In genomic region chr17:44130693-44131349, GRCh38 we compare ENCODE assay signal across 34 cellular contexts. TPM values are rescaled to one million over a fixed set of nuclear protein-coding genes. Genes with fewer than 3 reads are reported as not detected.
"Had no signal": no experiment of that assay in that cellular context is flagged by ENCODE, and none has a peak within 500 bp of the region (broad histone marks: within the 10 kb centered on the region; RNA-seq: fewer than 3 reads in every experiment).

No MANE protein-coding gene starts in this region.

- H3K4me3 ChIP-seq: heart right ventricle, left lung, lower lobe of right lung, ovary, prostate gland, sigmoid colon, smooth muscle cell, stomach, thyroid gland, upper lobe of left lung, vagina had no signal

- DNase-seq: activated CD4-positive, alpha-beta T cell treated with anti-CD3 and anti-CD28 coated beads, Interleukin-2, amount 50 U/mL, for 1 hour; activated CD4-positive, CD25-positive, alpha-beta regulatory T cell treated with anti-CD3 and anti-CD28 coated beads, Interleukin-2, amount 50 U/mL, for 72 hours; activated CD8-positive, alpha-beta memory T cell treated with anti-CD3 and anti-CD28 coated beads, Interleukin-2, amount 10 ng/mL, durations not matched to agents 7 days and 5 days; activated CD8-positive, alpha-beta T cell treated with anti-CD3 and anti-CD28 coated beads for 36 hours; activated T-cell treated with anti-CD3 and anti-CD28 coated beads, Interleukin-2, amount 50 U/mL, for 48 hours; endodermal cell; foreskin keratinocyte; heart right ventricle; kidney glomerular epithelial cell; lower lobe of right lung; mesenchymal stem cell; natural killer cell; ovary; retina; sigmoid colon; stimulated activated CD4-positive, alpha-beta T cell treated with anti-CD3 and anti-CD28 coated beads, Interleukin-1b, Interleukin-23, amount 100 ng/mL, for 48 hours; stimulated activated naive B cell treated with anti-CD40 and anti-IgM and Interleukin-4, amounts not matched to agents 10 μg/mL and 1 μg/mL and 100 μg/mL, for 72 hours; stomach; T-helper 17 cell; T1000; thyroid gland; upper lobe of left lung; WERI-Rb-1 had no signal

- H3K4me1 ChIP-seq: left lung, lower lobe of right lung, prostate gland, sigmoid colon, stomach, thyroid gland, upper lobe of left lung, vagina had no signal

- H3K4me1 Mint-ChIP-seq: central memory CD8-positive, alpha-beta T cell; endodermal cell; natural killer cell; T-helper 17 cell had no signal

- H3K36me3 ChIP-seq: heart right ventricle, left lung, lower lobe of right lung, neutrophil, ovary, prostate gland, sigmoid colon, stomach, thyroid gland, upper lobe of left lung, vagina, WERI-Rb-1 had no signal

- H3K4me2 ChIP-seq: smooth muscle cell had no signal

- H3K27me3 Mint-ChIP-seq: activated CD8-positive, alpha-beta T cell treated with anti-CD3 and anti-CD28 coated beads for 36 hours; dendritic cell treated with granulocyte-macrophage colony-stimulating factor and Interleukin-4, amounts not matched to agents 40 ng/mL and 50 ng/mL, for 4 days; stimulated activated naive B cell treated with anti-CD40 and anti-IgM and Interleukin-4, amounts not matched to agents 10 μg/mL and 1 μg/mL and 100 μg/mL, for 72 hours; T-helper 17 cell had no signal

- H3K9me3 ChIP-seq: heart right ventricle, left lung, lower lobe of right lung, neutrophil, ovary, prostate gland, sigmoid colon, stomach, thyroid gland, upper lobe of left lung, vagina had no signal

- H3K27me3 ChIP-seq: foreskin keratinocyte, heart right ventricle, left lung, neutrophil, ovary, sigmoid colon, stomach, thyroid gland, upper lobe of left lung, vagina had no signal

- FAIRE-seq: bronchial epithelial cell had no signal

- H3K36me3 Mint-ChIP-seq: activated CD8-positive, alpha-beta memory T cell treated with anti-CD3 and anti-CD28 coated beads, Interleukin-2, amount 10 ng/mL, durations not matched to agents 7 days and 5 days; activated naive CD4-positive, alpha-beta T cell treated with anti-CD3 and anti-CD28 coated beads, Interleukin-2, amount 50 U/mL, for 72 hours; natural killer cell; stimulated activated naive B cell treated with anti-CD40 and anti-IgM and Interleukin-4, amounts not matched to agents 10 μg/mL and 1 μg/mL and 100 μg/mL, for 72 hours had no signal

- ATAC-seq: activated CD8-positive, alpha-beta memory T cell treated with anti-CD3 and anti-CD28 coated beads, Interleukin-2, amount 10 ng/mL, durations not matched to agents 7 days and 5 days; activated CD8-positive, alpha-beta T cell treated with anti-CD3 and anti-CD28 coated beads for 36 hours; activated naive CD4-positive, alpha-beta T cell treated with anti-CD3 and anti-CD28 coated beads, Interleukin-2, amount 50 U/mL, for 72 hours; esophagus mucosa; foreskin keratinocyte; heart right ventricle; left lung; lower lobe of right lung; natural killer cell; stimulated activated naive B cell treated with anti-CD40 and anti-IgM and Interleukin-4, amounts not matched to agents 10 μg/mL and 1 μg/mL and 100 μg/mL, for 72 hours; T-helper 17 cell had no signal

- H3K27ac ChIP-seq: foreskin keratinocyte, heart right ventricle, left lung, lower lobe of right lung, neutrophil, ovary, prostate gland, sigmoid colon, stomach, thyroid gland, upper lobe of left lung, vagina, WERI-Rb-1 had no signal

- H3K4me3 Mint-ChIP-seq: activated CD8-positive, alpha-beta memory T cell treated with anti-CD3 and anti-CD28 coated beads, Interleukin-2, amount 10 ng/mL, durations not matched to agents 7 days and 5 days; activated CD8-positive, alpha-beta T cell treated with anti-CD3 and anti-CD28 coated beads for 36 hours; central memory CD8-positive, alpha-beta T cell; dendritic cell treated with granulocyte-macrophage colony-stimulating factor and Interleukin-4, amounts not matched to agents 40 ng/mL and 50 ng/mL, for 4 days; endodermal cell; natural killer cell; stimulated activated naive B cell treated with anti-CD40 and anti-IgM and Interleukin-4, amounts not matched to agents 10 μg/mL and 1 μg/mL and 100 μg/mL, for 72 hours; T-helper 17 cell had no signal

- H3K9me3 Mint-ChIP-seq: activated CD8-positive, alpha-beta T cell treated with anti-CD3 and anti-CD28 coated beads for 36 hours; activated naive CD4-positive, alpha-beta T cell treated with anti-CD3 and anti-CD28 coated beads, Interleukin-2, amount 50 U/mL, for 72 hours; activated T-helper 2 cell treated with anti-CD3 and anti-CD28 coated beads, Interferon-gamma antibody, Interleukin-2, Interleukin-4, amounts not matched to agents 10 μg/mL and 5 μg/mL and 100 μg/mL, durations not matched to agents 14 hours and 24 hours and 36 hours; central memory CD8-positive, alpha-beta T cell; dendritic cell treated with granulocyte-macrophage colony-stimulating factor and Interleukin-4, amounts not matched to agents 40 ng/mL and 50 ng/mL, for 4 days; endodermal cell; natural killer cell; stimulated activated naive B cell treated with anti-CD40 and anti-IgM and Interleukin-4, amounts not matched to agents 10 μg/mL and 1 μg/mL and 100 μg/mL, for 72 hours had no signal

- H3K27ac Mint-ChIP-seq: activated CD8-positive, alpha-beta memory T cell treated with anti-CD3 and anti-CD28 coated beads, Interleukin-2, amount 10 ng/mL, durations not matched to agents 7 days and 5 days; activated CD8-positive, alpha-beta T cell treated with anti-CD3 and anti-CD28 coated beads for 36 hours; activated T-helper 2 cell treated with anti-CD3 and anti-CD28 coated beads, Interferon-gamma antibody, Interleukin-2, Interleukin-4, amounts not matched to agents 10 μg/mL and 5 μg/mL and 100 μg/mL, durations not matched to agents 14 hours and 24 hours and 36 hours; dendritic cell treated with granulocyte-macrophage colony-stimulating factor and Interleukin-4, amounts not matched to agents 40 ng/mL and 50 ng/mL, for 4 days; endodermal cell; natural killer cell; stimulated activated naive B cell treated with anti-CD40 and anti-IgM and Interleukin-4, amounts not matched to agents 10 μg/mL and 1 μg/mL and 100 μg/mL, for 72 hours; T-helper 17 cell had no signal

RNA-seq across cellular contexts. Expression of gene ASB16, which starts 39.7 kb away (rescaled TPM):
- total RNA-seq: bronchial epithelial cell, esophagus mucosa, foreskin keratinocyte, left lung, lower lobe of right lung, natural killer cell, smooth muscle cell, T-helper 17 cell, vagina had no signal
